ENCODE assay signal across 30 cellular contexts in genomic region chr3:125410922-125411321, GRCh38.
"Had no signal": no experiment of that assay in that cellular context is flagged by ENCODE, and none has a peak within 500 bp of the region (broad histone marks: within the 10 kb centered on the region; RNA-seq: fewer than 3 reads in every experiment).

No MANE protein-coding gene starts in this region.

- H3K36me3 Mint-ChIP-seq: stimulated activated memory B cell treated with anti-CD40 and anti-IgM and Interleukin-4, amounts not matched to agents 10 μg/mL and 1 μg/mL and 100 μg/mL, for 72 hours had no signal

- DNase-seq: hippocampal formation; kidney glomerular epithelial cell; left cardiac atrium; left lung; lower lobe of right lung; mammary epithelial cell; mesenchymal stem cell; midbrain; mucosa of descending colon; naive thymus-derived CD8-positive, alpha-beta T cell; nucleus accumbens; pancreas; posterior cingulate gyrus; retina; right cardiac atrium; sigmoid colon; small intestine; spleen; stimulated activated CD4-positive, alpha-beta T cell treated with anti-CD3 and anti-CD28 coated beads, Interleukin-4, amount 100 ng/mL, for 24 hours; stimulated activated naive CD4-positive, alpha-beta T cell treated with Interleukin-2 at 50 U/mL for 16 hours; stomach; testis; thyroid gland; transverse colon; upper lobe of left lung had no signal

- H3K4me3 Mint-ChIP-seq: naive thymus-derived CD8-positive, alpha-beta T cell; nephron; neural crest cell; stimulated activated memory B cell treated with anti-CD40 and anti-IgM and Interleukin-4, amounts not matched to agents 10 μg/mL and 1 μg/mL and 100 μg/mL, for 72 hours had no signal

- H3K4me1 ChIP-seq: left lung, lower lobe of right lung, pancreas, prostate gland, sigmoid colon, spleen, stomach, testis, thyroid gland, transverse colon, upper lobe of left lung, vagina had no signal

- H3K4me3 ChIP-seq: left lung, lower lobe of right lung, mucosa of descending colon, pancreas, prostate gland, sigmoid colon, spleen, stomach, testis, thyroid gland, transverse colon, upper lobe of left lung, vagina had no signal

- H3K4me1 Mint-ChIP-seq: naive thymus-derived CD8-positive, alpha-beta T cell; nephron; neural crest cell; stimulated activated memory B cell treated with anti-CD40 and anti-IgM and Interleukin-4, amounts not matched to agents 10 μg/mL and 1 μg/mL and 100 μg/mL, for 72 hours had no signal

- ATAC-seq: left cardiac atrium; left lung; lower lobe of right lung; mucosa of descending colon; naive thymus-derived CD8-positive, alpha-beta T cell; pancreas; right cardiac atrium; stimulated activated memory B cell treated with anti-CD40 and anti-IgM and Interleukin-4, amounts not matched to agents 10 μg/mL and 1 μg/mL and 100 μg/mL, for 72 hours had no signal

- H3K9me3 ChIP-seq: left lung, lower lobe of right lung, mucosa of descending colon, pancreas, prostate gland, sigmoid colon, stomach, testis, thyroid gland, transverse colon, upper lobe of left lung, vagina had no signal

- H3K27me3 ChIP-seq: pancreas, sigmoid colon, stomach, testis, thyroid gland, transverse colon, upper lobe of left lung, vagina had no signal

- H3K36me3 ChIP-seq: left lung, lower lobe of right lung, pancreas, prostate gland, sigmoid colon, spleen, stomach, thyroid gland, transverse colon, upper lobe of left lung, vagina had no signal

- H3K27ac Mint-ChIP-seq: naive thymus-derived CD8-positive, alpha-beta T cell; nephron; stimulated activated memory B cell treated with anti-CD40 and anti-IgM and Interleukin-4, amounts not matched to agents 10 μg/mL and 1 μg/mL and 100 μg/mL, for 72 hours had no signal

- H3K27ac ChIP-seq: left lung, lower lobe of right lung, pancreas, prostate gland, sigmoid colon, spleen, stomach, testis, thyroid gland, transverse colon, upper lobe of left lung, vagina had no signal
